Comparison of ENCODE assay signal across 8 cellular contexts in the genomic region with DNA sequence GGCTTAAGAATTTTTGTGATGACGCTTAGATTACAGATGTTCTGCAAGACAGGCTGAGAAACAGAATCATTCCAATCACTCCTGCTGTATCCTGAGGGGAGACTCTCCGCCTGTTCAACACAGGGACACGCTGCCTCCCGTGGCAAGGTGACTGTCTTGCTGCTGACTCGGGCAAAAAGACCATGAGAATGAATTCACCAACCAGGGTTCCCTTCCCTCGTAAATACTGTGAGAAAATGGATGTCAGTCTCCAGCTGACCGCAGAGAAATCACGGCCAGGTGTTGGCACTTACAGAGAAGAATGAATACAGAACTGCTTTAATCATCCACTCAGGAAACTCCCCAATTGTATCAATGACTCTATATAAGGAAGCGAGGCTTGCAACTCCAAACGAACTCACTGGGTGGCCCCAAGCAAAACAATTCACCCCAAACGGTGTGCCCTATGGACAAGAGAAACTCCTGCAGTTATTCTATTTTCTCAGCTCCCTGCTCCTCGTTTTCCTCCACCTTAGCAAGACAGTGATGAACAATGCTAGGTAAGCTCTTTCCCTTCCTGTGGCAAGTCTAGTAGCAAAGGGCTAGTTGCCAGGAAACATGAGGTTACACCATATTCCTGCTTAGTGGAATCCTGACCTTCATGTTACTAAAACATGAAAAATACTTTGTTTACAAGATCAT. TPM values are rescaled to one million over a fixed set of nuclear protein-coding genes. Genes with fewer than 3 reads are reported as not detected.
A peak's percentile ranks its signal among the peaks of the same experiment; 100 is the strongest.
DNase-seq lines count a peak whose midpoint lies in the region; ATAC-seq and TF ChIP-seq lines count a peak whose summit lies in the region.

No MANE protein-coding gene starts in this region.

- ATAC-seq in GM18517 (IDR thresholded peaks at IDR 0.05; ENCODE audit: unreplicated experiment), result peak; percentile 61
- peak; percentile 30 for ATAC-seq in WTC11

- H3K9me3 Mint-ChIP-seq in WTC11, result no peaks in the 10 kb centered on the region

- in situ Hi-C loops in ACHN (cut with HindIII; ENCODE audit: low pct_ligation_motif_present, low pct_unique_long_range_greater_than_20kb, low sequenced_read_pairs), result no loop called here

- no peaks in the 10 kb centered on the region for H3K36me3 Mint-ChIP-seq in WTC11

- H3K27me3 Mint-ChIP-seq in WTC11 (ENCODE audit: low read depth), result no peaks in the 10 kb centered on the region

- POLR2A ChIA-PET in WTC11 (lab: Charles Lee), result interaction anchor here (0.7 to 1.3 kb wide), 2 partner anchors 10 to 24 kb away, joined by 3 to 4 read pairs; no protein-coding TSS in a partner anchor

- no peak for TF ChIP-seq CTCF in WTC11 (IDR thresholded peaks at IDR 0.05)

- peaks cover 94% of the 10 kb centered on the region for H3K4me1 Mint-ChIP-seq in WTC11

- H3K27ac Mint-ChIP-seq in WTC11, result peak overlapping the region; percentile 100

- DNase-seq in ACHN (peak; percentile 93), HT1080 (ENCODE audit: low read depth) (peak; percentile 82), WTC11 (ENCODE audit: low spot score) (no peak), kidney glomerular epithelial cell (lab: John Stamatoyannopoulos, UW) (peak; percentile 88), NCI-H82 treated with DMSO at 0.1 percent for 48 hours (lab: John Stamatoyannopoulos, UW; ENCODE audit: unreplicated experiment) (no peak), NOMO-1 (lab: John Stamatoyannopoulos, UW; ENCODE audit: unreplicated experiment in 2 of 2) (no peak)
- no peak for DNase-seq in activated naive CD4-positive, alpha-beta T cell treated with anti-CD3 and anti-CD28 coated beads, Interleukin-2, amount 50 U/mL, for 16 hours

- CTCF ChIA-PET in WTC11 (lab: Charles Lee), result interaction anchor here (0.6 to 1.7 kb wide), 6 partner anchors 17 to 776 kb away, joined by 3 to 8 read pairs (median 4); no protein-coding TSS in a partner anchor

- H3K4me3 Mint-ChIP-seq in WTC11, result peak overlapping the region; percentile 50

TF ChIP-seq in WTC11, 78 proteins besides CTCF, POLR2A, EP300 and RAD21:
- TF ChIP-seq, protein P1, sequence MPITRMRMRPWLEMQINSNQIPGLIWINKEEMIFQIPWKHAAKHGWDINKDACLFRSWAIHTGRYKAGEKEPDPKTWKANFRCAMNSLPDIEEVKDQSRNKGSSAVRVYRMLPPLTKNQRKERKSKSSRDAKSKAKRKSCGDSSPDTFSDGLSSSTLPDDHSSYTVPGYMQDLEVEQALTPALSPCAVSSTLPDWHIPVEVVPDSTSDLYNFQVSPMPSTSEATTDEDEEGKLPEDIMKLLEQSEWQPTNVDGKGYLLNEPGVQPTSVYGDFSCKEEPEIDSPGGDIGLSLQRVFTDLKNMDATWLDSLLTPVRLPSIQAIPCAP (CRISPR knock-in tag; IDR thresholded peaks at IDR 0.05), result no peak
- TF ChIP-seq ZNF423 (CRISPR knock-in tag; IDR thresholded peaks at IDR 0.05) (peak; percentile 39; the same call in 1 of the 2 replicates), SMAD3 (CRISPR knock-in tag; IDR thresholded peaks at IDR 0.05; ENCODE audit: borderline replicate concordance) (peak; percentile 62; the same call in 1 of the 2 replicates)
TF ChIP-seq in WTC11: peak in this region for 2.

RNA-seq across cellular contexts. Expression of a gene that starts 22.8 kb away (rescaled TPM):
- 10.1 and 25.1 TPM in 2 replicates for total RNA-seq in HT1080 (2014; rRNA removed; shearing (Covaris generic))
- polyA plus RNA-seq in HT1080 (2015; cell fraction: cytosol; rRNA removed), result 54.8 and 66.0 TPM in 2 replicates
- polyA plus RNA-seq in HT1080 (2015; cell fraction: nucleus; rRNA removed), result 25.6 and 26.7 TPM in 2 replicates
- 89.2 to 99.6 TPM (median 90.3 TPM) in 3 replicates for total RNA-seq in WTC11 (2021)

Comparison
In these comparisons a context has a peak if more than half of its experiments do, and no peak if none do; other contexts are left out.
1. DNase-seq: peak in ACHN (single experiment), HT1080 (single experiment) and kidney glomerular epithelial cell (single experiment); none in WTC11 (single experiment), NCI-H82 treated with DMSO at 0.1 percent for 48 hours (single experiment), activated naive CD4-positive, alpha-beta T cell treated with anti-CD3 and anti-CD28 coated beads, Interleukin-2, amount 50 U/mL, for 16 hours (single experiment) and NOMO-1 (0 of 2).